ENCODE assay signal across 8 cellular contexts in the genomic region with DNA sequence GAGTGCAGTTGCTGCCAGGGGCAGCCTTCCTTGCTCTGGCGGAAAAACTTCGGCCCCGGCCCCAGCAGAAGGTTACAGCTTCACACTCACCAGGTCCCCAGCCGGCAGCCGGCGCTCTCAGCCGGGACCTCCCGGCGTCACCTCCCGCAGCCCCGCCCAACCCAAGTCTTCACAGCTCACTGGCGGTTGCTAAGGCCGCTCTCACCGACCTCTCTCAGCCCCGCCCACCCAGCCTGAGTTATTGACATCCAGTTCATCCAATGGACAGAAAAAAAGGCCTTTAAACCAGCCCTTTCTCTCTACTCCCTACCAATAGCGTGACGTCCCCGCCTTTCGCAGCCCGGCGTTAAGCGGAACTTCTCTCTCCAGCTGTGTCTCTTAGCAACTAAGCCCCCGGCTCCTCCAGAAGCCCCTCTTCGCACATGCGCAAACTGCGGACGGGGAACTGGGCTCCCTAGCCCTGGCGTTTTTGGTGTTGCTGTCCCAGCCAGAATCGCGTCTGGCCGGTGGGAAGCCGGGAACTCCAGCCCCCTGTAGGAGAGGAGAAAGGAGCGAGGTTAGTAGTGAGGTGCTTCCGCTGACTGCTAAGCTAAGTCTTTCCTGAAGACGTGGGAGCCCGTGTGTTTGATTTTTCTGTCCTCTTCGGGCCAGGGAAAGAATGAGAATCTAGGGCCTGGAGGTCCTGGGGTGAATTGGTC. TPM values are rescaled to one million over a fixed set of nuclear protein-coding genes. Genes with fewer than 3 reads are reported as not detected.
DNase-seq lines count a peak whose midpoint lies in the region; ATAC-seq and TF ChIP-seq lines count a peak whose summit lies in the region.

Gene BBS12, plus strand, starts transcription at position 376 of the 698 bp plus-strand sequence. CDS start 9,189 bp downstream, outside the sequence.

- ATAC-seq in HG02678 (IDR thresholded peaks at IDR 0.05; ENCODE audit: unreplicated experiment) (peak; percentile 100), omental fat pad (ENCODE audit: low FRiP score) (peak; percentile 100)

- TF ChIP-seq CTCF in GM12865 (IDR thresholded peaks at IDR 0.05; ENCODE audit: insufficient read depth, low read depth, low read length, missing control alignments) (peak; percentile 52), glutamatergic neuron (IDR thresholded peaks at IDR 0.05; ENCODE audit: partially characterized antibody, unreplicated experiment) (no peak), omental fat pad (IDR thresholded peaks at IDR 0.05) (no peak), testis (IDR thresholded peaks at IDR 0.05) (no peak)

- no peaks in the 10 kb centered on the region for H3K27me3 ChIP-seq in testis

- peak within 1 kb of the TSS; percentile 97 for H3K4me3 Mint-ChIP-seq in activated naive CD8-positive, alpha-beta T cell treated with anti-CD3 and anti-CD28 coated beads for 36 hours
- H3K4me3 Mint-ChIP-seq in glutamatergic neuron (ENCODE audit: unreplicated experiment): peak within 1 kb of the TSS; percentile 97

- no peak for TF ChIP-seq POLR2A in testis (IDR thresholded peaks at IDR 0.05)

- no peaks in the 10 kb centered on the region for H3K9me3 ChIP-seq in testis

- H3K36me3 ChIP-seq in testis (ENCODE audit: low read depth, missing control alignments): no peaks in the 10 kb centered on the region

- DNase-seq in GM12865 (ENCODE audit: low read depth) (peak; percentile 99), NCI-H1105 (lab: John Stamatoyannopoulos, UW) (peak; percentile 94), SKM-1 (lab: John Stamatoyannopoulos, UW; ENCODE audit: unreplicated experiment) (peak; percentile 95), glutamatergic neuron (peak; percentile 98), omental fat pad (ENCODE audit: low spot score) (peak; percentile 99), testis (peak; percentile 100)
- peak; percentile 97 for DNase-seq in activated naive CD8-positive, alpha-beta T cell treated with anti-CD3 and anti-CD28 coated beads for 36 hours

- no peaks in the 10 kb centered on the region for H3K9me3 Mint-ChIP-seq in activated naive CD8-positive, alpha-beta T cell treated with anti-CD3 and anti-CD28 coated beads for 36 hours
- peaks cover 9% of the 10 kb centered on the region for H3K9me3 Mint-ChIP-seq in glutamatergic neuron (ENCODE audit: unreplicated experiment)

- 0 to 1% methylated on average over 34 to 37 of the region's 37 CpGs for WGBS in testis, 2 donors

- no peaks in the 10 kb centered on the region for H3K4me1 ChIP-seq in testis

- peak within 1 kb of the TSS; percentile 90 for H3K27ac Mint-ChIP-seq in activated naive CD8-positive, alpha-beta T cell treated with anti-CD3 and anti-CD28 coated beads for 36 hours
- peak within 1 kb of the TSS; percentile 92 for H3K27ac Mint-ChIP-seq in glutamatergic neuron (ENCODE audit: unreplicated experiment)

- intact Hi-C loops in testis (cut with DNase I; ENCODE audit: low total_unique reads): no loop called here

- H3K4me3 ChIP-seq in GM12865 (ENCODE audit: low read depth, low read length) (peak within 1 kb of the TSS; percentile 76), testis (peak within 1 kb of the TSS; percentile 76 to 80)

- peaks cover 19% of the 10 kb centered on the region for H3K4me1 Mint-ChIP-seq in activated naive CD8-positive, alpha-beta T cell treated with anti-CD3 and anti-CD28 coated beads for 36 hours
- peaks cover 20% of the 10 kb centered on the region for H3K4me1 Mint-ChIP-seq in glutamatergic neuron (ENCODE audit: low read depth, unreplicated experiment)

- H3K27ac ChIP-seq in testis: peak within 1 kb of the TSS; percentile 78 to 87

- H3K27me3 Mint-ChIP-seq in activated naive CD8-positive, alpha-beta T cell treated with anti-CD3 and anti-CD28 coated beads for 36 hours: no peaks in the 10 kb centered on the region
- H3K27me3 Mint-ChIP-seq in glutamatergic neuron (ENCODE audit: unreplicated experiment): peaks cover 4% of the 10 kb centered on the region

- H3K36me3 Mint-ChIP-seq in activated naive CD8-positive, alpha-beta T cell treated with anti-CD3 and anti-CD28 coated beads for 36 hours: peaks cover 2% of the 10 kb centered on the region
- no peaks in the 10 kb centered on the region for H3K36me3 Mint-ChIP-seq in glutamatergic neuron (ENCODE audit: unreplicated experiment)

RNA-seq across cellular contexts. Expression of gene BBS12, which starts in this region (rescaled TPM):
- 1 to 10 TPM in 1 of 2 experiments, under 1 TPM in 1; 0.72 to 1.2 TPM for total RNA-seq in activated naive CD8-positive, alpha-beta T cell treated with anti-CD3 and anti-CD28 coated beads for 36 hours
- total RNA-seq in glutamatergic neuron (ENCODE audit: unreplicated experiment) (2.8 TPM), omental fat pad (1 to 10 TPM; 3.2 to 5.7 (median 3.7) TPM), testis (1 to 10 TPM; 5.0 to 7.5 TPM)
- polyA plus RNA-seq in testis (ENCODE audit: insufficient read depth, low read depth, low replicate concordance): 15.7 TPM

Comparison
In these comparisons a context has a peak if more than half of its experiments do, and no peak if none do; other contexts are left out.
1. Peak in every context shown above with its lines: DNase-seq, ATAC-seq, H3K4me3 ChIP-seq and H3K27ac ChIP-seq.